Comparison of ENCODE assay signal across 21 cellular contexts in the genomic region with DNA sequence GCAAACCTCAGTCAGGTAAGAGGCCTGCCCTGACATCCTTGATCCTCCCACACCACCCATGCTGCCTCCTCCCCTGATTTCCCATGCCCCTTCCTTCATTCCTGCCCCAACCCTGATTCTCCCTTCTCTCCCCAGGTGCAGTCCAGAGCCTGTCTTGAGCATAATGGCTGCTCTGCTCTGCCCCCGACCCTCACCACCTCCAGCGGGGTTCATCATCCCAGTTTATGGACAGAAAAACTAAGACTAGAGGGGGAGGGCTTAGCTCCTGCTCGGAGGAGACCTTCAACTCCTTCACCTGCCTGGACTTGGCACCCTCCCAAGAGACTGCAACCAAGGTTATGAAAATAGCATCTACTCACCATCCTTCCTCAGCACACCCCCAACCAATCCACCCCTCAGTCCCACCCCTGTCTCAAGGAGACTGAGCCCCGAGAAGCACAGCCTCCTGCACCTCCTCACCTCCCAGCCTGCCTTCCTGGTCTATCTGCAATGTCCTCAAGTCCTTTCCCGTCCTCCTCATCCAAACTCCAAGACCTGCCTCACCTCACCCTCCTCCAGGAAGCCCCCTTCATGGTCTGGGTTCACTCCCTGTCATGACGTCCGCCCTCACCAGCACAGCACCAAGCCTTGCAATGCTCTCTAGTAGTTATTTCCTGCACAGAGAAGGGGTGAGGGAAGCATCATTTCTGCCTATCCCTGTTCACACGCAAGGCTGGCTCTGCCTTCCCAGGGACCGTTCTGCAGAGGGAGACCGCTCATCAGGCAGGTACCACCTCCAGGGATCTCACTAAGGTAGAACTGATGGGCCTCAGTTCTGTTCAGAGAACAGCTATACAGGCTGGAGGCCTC.
DNase-seq lines count a peak whose midpoint lies in the region; ATAC-seq, FAIRE-seq and TF ChIP-seq lines count a peak whose summit lies in the region.
"Had no signal": no experiment of that assay in that cellular context is flagged by ENCODE, and none has a peak within 500 bp of the region (broad histone marks: within the 10 kb centered on the region; RNA-seq: fewer than 3 reads in every experiment).

No MANE protein-coding gene starts in this region.

- peak overlapping the region; percentile 1 for H3K23ac ChIP-seq in neuronal stem cell (ENCODE audit: low read depth, low read length, poor library complexity)

- WGBS in neuronal stem cell (ENCODE audit: extremely low coverage in 2 of 2, insufficient read length in 2 of 2, insufficient replicate concordance in 1 of 2), 2 donors = no CpG with 5 or more reads among the region's 10 CpGs
- 9% methylated on average over 9 of the region's 10 CpGs for WGBS in HepG2 (ENCODE audit: low lambda C conversion rate)

- H3K9me3 Mint-ChIP-seq in Calu3 (ENCODE audit: low read depth, unreplicated experiment) = no peaks in the 10 kb centered on the region
- H3K9me3 Mint-ChIP-seq in endothelial cell (ENCODE audit: unreplicated experiment) = no peaks in the 10 kb centered on the region
- H3K9me3 Mint-ChIP-seq: activated B cell treated with CpG ODN at 0.5 μM for 24 hours; CD4-positive, alpha-beta memory T cell; neural crest cell had no signal

- peaks cover 2 to 3% of the 10 kb centered on the region in 2 donors for H3K4me1 ChIP-seq in neuronal stem cell (ENCODE audit: control insufficient read depth in 2 of 2, insufficient read depth in 1 of 2, low read depth in 1 of 2, low read length in 2 of 2)
- peaks cover 11% of the 10 kb centered on the region; the same call in 1 of the 2 replicates for H3K4me1 ChIP-seq in HepG2 (ENCODE audit: insufficient read depth, low read length)
- H3K4me1 ChIP-seq: prostate gland had no signal

- peak overlapping the region; percentile 80 for H3K27ac ChIP-seq in RWPE1
- H3K27ac ChIP-seq in neuronal stem cell (replicated peaks; ENCODE audit: low read length) = no peak overlapping the region
- H3K27ac ChIP-seq in HepG2 (ENCODE audit: extremely low read length, insufficient read depth, low read length) = no peak overlapping the region
- H3K27ac ChIP-seq: prostate gland, tibial nerve had no signal

- no peak for TF ChIP-seq RAD21 in HepG2 (CRISPR knock-in tag; IDR thresholded peaks at IDR 0.05)

- in situ Hi-C loops in HepG2 (cut with HindIII; ENCODE audit: extremely low pct_ligation_motif_present, low pct_unique_long_range_greater_than_20kb) = no loop called here

- no peak for DNase-seq in Calu3
- DNase-seq in RWPE1 (ENCODE audit: low spot score) = no peak
- DNase-seq in endothelial cell (ENCODE audit: low spot score) = no peak
- DNase-seq in neuronal stem cell (ENCODE audit: low spot score) = no peak
- no peak for DNase-seq in HepG2 (ENCODE audit: low spot score)
- DNase-seq in activated T-cell treated with anti-CD3 and anti-CD28 coated beads, Interleukin-2, amount 50 U/mL, for 48 hours = no peak
- DNase-seq in NCI-H1417 treated with DMSO at 0.1 percent for 48 hours (lab: John Stamatoyannopoulos, UW) = no peak
- DNase-seq: activated B cell treated with CpG ODN at 0.5 μM for 24 hours; CD4-positive, alpha-beta memory T cell; DMS53; esophagus squamous epithelium; KBM-7; left colon; NCI-H69; stimulated activated CD4-positive, alpha-beta T cell treated with anti-CD3 and anti-CD28 coated beads, Interleukin-2, amount 100 ng/mL, for 24 hours; stimulated activated naive CD8-positive, alpha-beta T cell treated with anti-CD3 and anti-CD28 coated beads, Interleukin-15, Interleukin-2, amounts not matched to agents 100 U/mL and 50 U/mL, for 24 hours had no signal

- H3K79me1 ChIP-seq in neuronal stem cell (ENCODE audit: low read depth, low read length) = no peaks in the 10 kb centered on the region

- POLR2A ChIA-PET in RWPE1 (lab: Yijun Ruan, JAX; ENCODE audit: low non-redundant PET) (no interaction called here), HepG2 (lab: Yijun Ruan, JAX) (no interaction called here)

- H3K36me3 ChIP-seq in neuronal stem cell (replicated peaks in 1 of 2; ENCODE audit: control insufficient read depth in 2 of 2, insufficient read depth in 2 of 2, low read length in 2 of 2) (no peaks in the 10 kb centered on the region), HepG2 (replicated peaks in 1 of 2; ENCODE audit: control insufficient read depth in 1 of 2, insufficient read depth in 2 of 2, low read length in 2 of 2) (no peaks in the 10 kb centered on the region)
- H3K36me3 ChIP-seq: prostate gland, tibial nerve had no signal

- H3K4ac ChIP-seq in neuronal stem cell (ENCODE audit: low read length) = no peak overlapping the region

- no peak overlapping the region for H2BK12ac ChIP-seq in neuronal stem cell (ENCODE audit: low read length)

- H3K4me1 Mint-ChIP-seq in Calu3 (ENCODE audit: low read depth, unreplicated experiment) (peaks cover 21% of the 10 kb centered on the region), endothelial cell (ENCODE audit: unreplicated experiment) (peaks cover 39% of the 10 kb centered on the region)

- H3K4me3 ChIP-seq in neuronal stem cell (ENCODE audit: low read length in 2 of 2) (no peak overlapping the region), HepG2 (replicated peaks in 1 of 3; ENCODE audit: insufficient read depth in 1 of 3, low read depth in 2 of 3, low read length in 3 of 3) (no peak overlapping the region)
- H3K4me3 ChIP-seq: esophagus squamous epithelium, GM12878, prostate gland, tibial nerve had no signal

- BruUV-seq in Calu3 (replicated peaks; lab: Mats Ljungman, UMichigan) = no TSS peak
- BruUV-seq in HepG2 (replicated peaks; lab: Mats Ljungman, UMichigan) = no TSS peak

- H3K14ac ChIP-seq in neuronal stem cell (ENCODE audit: low read length) = peak overlapping the region; percentile 47

- no peak for TF ChIP-seq POLR2A in HepG2 (IDR thresholded peaks at IDR 0.05; ENCODE audit: insufficient read depth in 1 of 2, low read depth in 2 of 2, low read length in 2 of 2)

- H3K9ac ChIP-seq in neuronal stem cell (ENCODE audit: low read depth, low read length, poor library complexity) = no peak overlapping the region
- no peak overlapping the region for H3K9ac ChIP-seq in HepG2 (ENCODE audit: insufficient read depth, low read depth, low read length)

- H3K4me2 ChIP-seq in neuronal stem cell (ENCODE audit: insufficient read depth, low read length, poor library complexity, severe bottlenecking) (no peak overlapping the region), HepG2 (ENCODE audit: low read depth, low read length) (no peak overlapping the region)

- peak overlapping the region; percentile 94 for H2AK5ac ChIP-seq in neuronal stem cell (ENCODE audit: low read depth, low read length)

- no peak overlapping the region for H2AFZ ChIP-seq in neuronal stem cell (ENCODE audit: low read length)
- H2AFZ ChIP-seq in HepG2 (ENCODE audit: low read length) = no peak overlapping the region

- peaks cover 19% of the 10 kb centered on the region for H3K27me3 Mint-ChIP-seq in Calu3 (ENCODE audit: unreplicated experiment)
- H3K27me3 Mint-ChIP-seq in endothelial cell (ENCODE audit: unreplicated experiment) = peaks cover 5% of the 10 kb centered on the region

- H3K9me3 ChIP-seq in neuronal stem cell (replicated peaks in 1 of 2; ENCODE audit: control insufficient read depth in 2 of 2, insufficient read depth in 1 of 2, low read depth in 1 of 2, low read length in 2 of 2) (no peaks in the 10 kb centered on the region), HepG2 (ENCODE audit: low read length) (no peaks in the 10 kb centered on the region)
- H3K9me3 ChIP-seq: esophagus squamous epithelium, prostate gland, tibial nerve had no signal

- peak overlapping the region; percentile 68 for H2BK120ac ChIP-seq in neuronal stem cell (ENCODE audit: low read depth, low read length)

- TF ChIP-seq CTCF in Calu3 (IDR thresholded peaks at IDR 0.05; ENCODE audit: unreplicated experiment) (no peak), RWPE1 (conservative IDR thresholded peaks at IDR 0.05; ENCODE audit: low read depth) (no peak), endothelial cell (IDR thresholded peaks at IDR 0.05; ENCODE audit: unreplicated experiment) (no peak), HepG2 (CRISPR knock-in tag; IDR thresholded peaks at IDR 0.05) (no peak)

- peak overlapping the region; percentile 62 for H2BK15ac ChIP-seq in neuronal stem cell (ENCODE audit: low read length)

- H3K4me3 Mint-ChIP-seq in Calu3 (ENCODE audit: low read depth, unreplicated experiment) (no peak overlapping the region), endothelial cell (ENCODE audit: unreplicated experiment) (peak overlapping the region; percentile 7)
- H3K4me3 Mint-ChIP-seq: activated B cell treated with CpG ODN at 0.5 μM for 24 hours; CD4-positive, alpha-beta memory T cell; neural crest cell had no signal

- peaks cover 0 to 15% (median 0%) of the 10 kb centered on the region in 3 experiments for H3K27me3 ChIP-seq in neuronal stem cell (ENCODE audit: control insufficient read depth in 3 of 3, insufficient read depth in 3 of 3, low read depth in 1 of 3, low read length in 3 of 3)
- H3K27me3 ChIP-seq in HepG2 (ENCODE audit: control insufficient read depth in 1 of 2, insufficient read depth in 2 of 2, low read length in 2 of 2) = peaks cover 2 to 36% of the 10 kb centered on the region in 2 experiments; a peak in 4 of 5 replicates
- H3K27me3 ChIP-seq: tibial nerve had no signal

- no peak for TF ChIP-seq EP300 in HepG2 (IDR thresholded peaks at IDR 0.05; ENCODE audit: low read depth in 2 of 2, low read length in 2 of 2)
- no peak for TF ChIP-seq EP300 in HepG2 (CRISPR knock-in tag; IDR thresholded peaks at IDR 0.05; ENCODE audit: borderline replicate concordance)

- no peaks in the 10 kb centered on the region for H3K79me2 ChIP-seq in HepG2 (ENCODE audit: insufficient read depth, low read length)

- H3K18ac ChIP-seq in neuronal stem cell (ENCODE audit: low read length) = peak overlapping the region; percentile 44

- ATAC-seq in HepG2 (no peak), HG03565 (IDR thresholded peaks at IDR 0.05; ENCODE audit: unreplicated experiment) (no peak)
- ATAC-seq: GM12878 had no signal

- H4K91ac ChIP-seq in neuronal stem cell (ENCODE audit: low read depth, low read length, poor library complexity) = no peak overlapping the region

- peak overlapping the region; percentile 11 for H2BK5ac ChIP-seq in neuronal stem cell (ENCODE audit: low read length)

- intact Hi-C loops in Calu3 (cut with micrococcal nuclease; ENCODE audit: unreplicated experiment) (no loop called here), HepG2 (cut with micrococcal nuclease; ENCODE audit: unreplicated experiment) (no loop called here)

- no peaks in the 10 kb centered on the region for H4K20me1 ChIP-seq in HepG2 (ENCODE audit: insufficient read depth, low read length)

- no peak for FAIRE-seq in HepG2 (lab: Jason Lieb, UNC)
- FAIRE-seq: GM12878 had no signal

- H3K36me3 Mint-ChIP-seq in Calu3 (ENCODE audit: insufficient read depth, unreplicated experiment) (no peaks in the 10 kb centered on the region), endothelial cell (ENCODE audit: low read depth, unreplicated experiment) (no peaks in the 10 kb centered on the region)
- H3K36me3 Mint-ChIP-seq: CD4-positive, alpha-beta memory T cell had no signal

- CTCF ChIA-PET in Calu3 (lab: Charles Lee) (interaction anchor here (0.5 kb wide), 1 partner anchor 105 kb away, joined by 3 read pairs; no protein-coding TSS in a partner anchor), RWPE1 (lab: Yijun Ruan, JAX) (no interaction called here), HepG2 (lab: Yijun Ruan, JAX; ENCODE audit: low intra/inter-chr PET ratio, low total read pairs) (no interaction called here)

- no peak overlapping the region for H4K8ac ChIP-seq in neuronal stem cell (ENCODE audit: low read depth, low read length)

- H3K27ac Mint-ChIP-seq in Calu3 (ENCODE audit: unreplicated experiment) = peak overlapping the region; percentile 74
- H3K27ac Mint-ChIP-seq in endothelial cell (ENCODE audit: unreplicated experiment) = peak overlapping the region; percentile 30
- H3K27ac Mint-ChIP-seq: activated B cell treated with CpG ODN at 0.5 μM for 24 hours had no signal
